In genomic region chr7:120272261-120272895, GRCh38 we compare ENCODE assay signal across 8 cellular contexts. TPM values are rescaled to one million over a fixed set of nuclear protein-coding genes. Genes with fewer than 3 reads are reported as not detected.
DNase-seq lines count a peak whose midpoint lies in the region; ATAC-seq, FAIRE-seq and TF ChIP-seq lines count a peak whose summit lies in the region.

No MANE protein-coding gene starts in this region.

- H3K27me3 ChIP-seq in GM12878 (replicated peaks in 1 of 2; ENCODE audit: control insufficient read depth in 2 of 2, insufficient read depth in 2 of 2, low read length in 1 of 2) (no peaks in the 10 kb centered on the region), iPS-15b (ENCODE audit: control insufficient read depth, insufficient read depth, low read length) (peaks cover 18% of the 10 kb centered on the region)

- H3K9me3 Mint-ChIP-seq in Calu3 (ENCODE audit: low read depth, unreplicated experiment): no peaks in the 10 kb centered on the region

- H3K4me1 ChIP-seq in GM12878 (ENCODE audit: control insufficient read depth, insufficient read depth, low read length) (no peaks in the 10 kb centered on the region), iPS-15b (ENCODE audit: control insufficient read depth, insufficient read depth, low read length) (no peaks in the 10 kb centered on the region)

- TF ChIP-seq RAD21 in GM12878 (IDR thresholded peaks at IDR 0.05; ENCODE audit: insufficient read depth, low read depth, low read length): peak; percentile 92

- H3K4me3 ChIP-seq in GM12878 (peak overlapping the region; percentile 82), iPS-15b (ENCODE audit: low read depth, low read length) (peak overlapping the region; percentile 90), skin epidermis (peak overlapping the region; percentile 24 to 45 (median 35))

- peak overlapping the region; percentile 54 for H3K27ac Mint-ChIP-seq in Calu3 (ENCODE audit: unreplicated experiment)

- H3K36me3 ChIP-seq in GM12878 (ENCODE audit: control insufficient read depth in 2 of 2, insufficient read depth in 2 of 2, low read length in 1 of 2) (no peaks in the 10 kb centered on the region; a peak in 1 of 4 replicates), iPS-15b (ENCODE audit: control insufficient read depth, insufficient read depth, low read length) (no peaks in the 10 kb centered on the region)

- FAIRE-seq in GM12878 (lab: Jason Lieb, UNC): peak; percentile 90

- CTCF ChIA-PET in Calu3 (lab: Charles Lee): interaction anchor here (2.2 kb wide), 1 partner anchor 337 kb away, joined by 11 read pairs; no protein-coding TSS in a partner anchor
- CTCF ChIA-PET in GM12878 (lab: Yijun Ruan, JAX): interaction anchor here (0.7 to 2.3 kb wide), 16 partner anchors 10 to 1001 kb away, joined by 3 to 13 read pairs (median 4); no protein-coding TSS in a partner anchor

- ATAC-seq in GM19035 (IDR thresholded peaks at IDR 0.05; ENCODE audit: unreplicated experiment) (peak; percentile 49), HG03342 (IDR thresholded peaks at IDR 0.05; ENCODE audit: unreplicated experiment) (peak; percentile 65), GM12878 (peak; percentile 63)

- H3K27ac ChIP-seq in GM12878 (ENCODE audit: control insufficient read depth, insufficient read depth) (peak overlapping the region; percentile 64), skin epidermis (peak overlapping the region in 1 of 21 experiments; percentile 9)

- peak overlapping the region; percentile 99 for H3K4me2 ChIP-seq in GM12878 (ENCODE audit: control insufficient read depth, insufficient read depth)

- peak; percentile 53 for TF ChIP-seq CTCF in Calu3 (IDR thresholded peaks at IDR 0.05; ENCODE audit: unreplicated experiment)
- TF ChIP-seq CTCF in GM12878 (IDR thresholded peaks at IDR 0.05 in 2 of 3, conservative IDR thresholded peaks at IDR 0.05 in 1 of 3; ENCODE audit: control insufficient read depth in 2 of 3, extremely low read depth in 1 of 3, insufficient read depth in 1 of 3, low read depth in 3 of 3, low read length in 3 of 3): peak; percentile 71 to 82 (median 75)

- H3K4me3 Mint-ChIP-seq in Calu3 (ENCODE audit: low read depth, unreplicated experiment): peak overlapping the region; percentile 90

- peaks cover 6% of the 10 kb centered on the region; the same call in 2 of the 3 replicates for H3K9me3 ChIP-seq in GM12878 (replicated peaks; ENCODE audit: control insufficient read depth, insufficient read depth, low read length)
- H3K9me3 ChIP-seq in iPS-15b (ENCODE audit: control insufficient read depth, insufficient read depth, low read length): no peaks in the 10 kb centered on the region

- no TSS peak for BruUV-seq in Calu3 (replicated peaks; lab: Mats Ljungman, UMichigan)
- BruUV-seq in GM12878 (replicated peaks; lab: Mats Ljungman, UMichigan): no TSS peak

- in situ Hi-C loops in GM12878 (cut with MboI): loop anchor here (5.0 to 10.0 kb wide), 3 partner anchors 280 to 998 kb away; no protein-coding TSS in a partner anchor

- H3K36me3 Mint-ChIP-seq in Calu3 (ENCODE audit: insufficient read depth, unreplicated experiment): peaks cover 17% of the 10 kb centered on the region

- peak; percentile 40 for DNase-seq in Calu3
- DNase-seq in NCI-H345 treated with DMSO at 0.1 percent for 48 hours (lab: John Stamatoyannopoulos, UW; ENCODE audit: unreplicated experiment): peak; percentile 88
- DNase-seq in GM12878 (ENCODE audit: low read depth, low spot score): peak; percentile 27
- DNase-seq in stimulated activated CD4-positive, alpha-beta T cell treated with anti-CD3 and anti-CD28 coated beads, Interleukin-4, amount 100 ng/mL, for 4 hours: no peak

- no peaks in the 10 kb centered on the region for H4K20me1 ChIP-seq in GM12878 (ENCODE audit: control insufficient read depth, insufficient read depth)

- intact Hi-C loops in Calu3 (cut with micrococcal nuclease; ENCODE audit: unreplicated experiment) (loop anchor here (1.0 to 10.0 kb wide), 4 partner anchors 218 to 455 kb away; no protein-coding TSS in a partner anchor), GM12878 (cut with micrococcal nuclease; ENCODE audit: unreplicated experiment) (loop anchor here (1.0 to 5.0 kb wide), 5 partner anchors 122 to 1002 kb away; no protein-coding TSS in a partner anchor)

- no peak for TF ChIP-seq POLR2A in GM12878 (IDR thresholded peaks at IDR 0.05; ENCODE audit: low read depth, low read length)

- no peaks in the 10 kb centered on the region for H3K27me3 Mint-ChIP-seq in Calu3 (ENCODE audit: unreplicated experiment)

- RAD21 ChIA-PET in GM12878 (lab: Charles Lee; ENCODE audit: unreplicated experiment): interaction anchor here (1.0 to 2.2 kb wide), 9 partner anchors 10 to 337 kb away, joined by 5 to 15 read pairs (median 7); no protein-coding TSS in a partner anchor

- 15% methylated on average over 29 of the region's 29 CpGs for whole genome bisulfite sequencing in GM12878 (ENCODE audit: insufficient coverage, insufficient replicate concordance, low lambda C conversion rate, missing lambda C conversion rate)

- peak overlapping the region; percentile 75 for H3K9ac ChIP-seq in GM12878 (ENCODE audit: control insufficient read depth, insufficient read depth, low read length)
- no peak overlapping the region for H3K9ac ChIP-seq in iPS-15b (ENCODE audit: low read depth, low read length)

- POLR2A ChIA-PET in GM12878 (lab: Charles Lee): interaction anchor here (1.3 to 1.4 kb wide), 2 partner anchors 124 to 130 kb away, joined by 6 to 7 read pairs; no protein-coding TSS in a partner anchor

- H3K79me2 ChIP-seq in GM12878 (ENCODE audit: control insufficient read depth, insufficient read depth, low read length): peaks cover 45% of the 10 kb centered on the region

- SMC1A ChIA-PET in GM12878 (lab: Charles Lee; ENCODE audit: uncharacterized antibody, unreplicated experiment): interaction anchor here (0.7 to 2.2 kb wide), 11 partner anchors 33 to 1000 kb away, joined by 3 to 11 read pairs (median 4); no protein-coding TSS in a partner anchor

- H3K4me1 Mint-ChIP-seq in Calu3 (ENCODE audit: low read depth, unreplicated experiment): no peaks in the 10 kb centered on the region

- H2AFZ ChIP-seq in GM12878 (ENCODE audit: control insufficient read depth, low read depth, low read length): peak overlapping the region; percentile 91

- TF ChIP-seq EP300 in GM12878 (IDR thresholded peaks at IDR 0.05; ENCODE audit: borderline replicate concordance in 1 of 2, control insufficient read depth in 1 of 2, low read depth in 2 of 2, low read length in 2 of 2): no peak

TF ChIP-seq in GM12878, 131 proteins besides CTCF, POLR2A, EP300 and RAD21 (continues in another document):
- peak in 1 of 2 experiments; percentile 11; a peak in 1 of 4 replicates for TF ChIP-seq IKZF2 (IDR thresholded peaks at IDR 0.05)
- 0 out of 2 replicates have a peak, but pooled peaks have one; percentile 16 for TF ChIP-seq RELB (IDR thresholded peaks at IDR 0.05; ENCODE audit: low read depth)
- no peak for TF ChIP-seq ATF2 (IDR thresholded peaks at IDR 0.05; ENCODE audit: low read length)
- no peak for TF ChIP-seq YBX1 (IDR thresholded peaks at IDR 0.05)
- TF ChIP-seq SPI1 (IDR thresholded peaks at IDR 0.05; ENCODE audit: borderline replicate concordance, insufficient read depth, low read depth, low read length): peak; percentile 59
- 0 out of 3 replicates have a peak, but pooled peaks of 1 of the 2 experiments have one; percentile 6 for TF ChIP-seq EGR1 (IDR thresholded peaks at IDR 0.05; ENCODE audit: borderline replicate concordance in 1 of 2, low read depth in 2 of 2, low read length in 2 of 2)
- peak; percentile 69; the same call in 1 of the 2 replicates for TF ChIP-seq SMARCA5 (IDR thresholded peaks at IDR 0.05)
- TF ChIP-seq ATF7 (IDR thresholded peaks at IDR 0.05; ENCODE audit: low read depth): 0 out of 2 replicates have a peak, but pooled peaks have one; percentile 5

RNA-seq across cellular contexts. Expression of gene KCND2, which starts 0.6 kb away (rescaled TPM):
- 1.2 and 2.4 TPM in 2 replicates for total RNA-seq in Calu3 (2022)
- 31.6 and 33.1 TPM in 2 replicates for total RNA-seq in GM12878 (2013; cell fraction: nucleolus; rRNA removed)
- total RNA-seq in GM12878 (2014; rRNA removed): 13.6 and 15.3 TPM in 2 replicates
- total RNA-seq in GM12878 (2014; rRNA removed; fragmentation: Illumina TruSeq; extraction: Trizol): 13.5 and 13.8 TPM in 2 replicates
- total RNA-seq in GM12878 (2021): 12.2 and 12.5 TPM in 2 replicates
- 2.6 TPM for polyA plus RNA-seq in GM12878 (2011; ENCODE audit: low read depth)
- polyA plus RNA-seq in GM12878 (2011; rRNA removed): 19.1 and 22.3 TPM in 2 replicates
- polyA plus RNA-seq in GM12878 (2011; cell fraction: cytosol; rRNA removed): 9.1 and 10.6 TPM in 2 replicates
- polyA plus RNA-seq in GM12878 (2011; cell fraction: nucleus; rRNA removed): 17.9 and 21.0 TPM in 2 replicates
- 3.3 and 3.7 TPM in 2 replicates for polyA plus RNA-seq in GM12878 (2012)
- polyA plus RNA-seq in GM12878 (2014; fragmentation: Illumina TruSeq; extraction: Trizol): 6.3 and 7.2 TPM in 2 replicates
- polyA plus RNA-seq in GM12878 (2014; fragmentation: Nextera tagmentation; extraction: Ambion mirVana): 1 to 10 TPM; 3.6 to 3.7 TPM
- polyA plus RNA-seq in GM12878 (2014; rRNA removed): 4.2 and 4.3 TPM in 2 replicates
- polyA plus RNA-seq in GM12878 (2016; fragmentation: Nextera tagmentation; extraction: Ambion mirVana): 1 to 10 TPM; 5.8 to 6.2 TPM
- 54.5 and 62.3 TPM in 2 replicates for polyA minus RNA-seq in GM12878 (2011; rRNA and poly(A)+ RNA removed)
- polyA minus RNA-seq in GM12878 (2011; cell fraction: cytosol; rRNA and poly(A)+ RNA removed): 8.2 and 11.9 TPM in 2 replicates
- 111 and 184 TPM in 2 replicates for polyA minus RNA-seq in GM12878 (2011; cell fraction: nucleus; rRNA and poly(A)+ RNA removed)

Comparison
In these comparisons a context has a peak if more than half of its experiments do, and no peak if none do; other contexts are left out.
1. DNase-seq: peak in Calu3 (single experiment), NCI-H345 treated with DMSO at 0.1 percent for 48 hours (single experiment) and GM12878 (single experiment); none in stimulated activated CD4-positive, alpha-beta T cell treated with anti-CD3 and anti-CD28 coated beads, Interleukin-4, amount 100 ng/mL, for 4 hours (0 of 2).
2. H3K4me3 ChIP-seq: peak in every context shown above with its lines; median percentile 90 in iPS-15b; 82 in GM12878; 35 in skin epidermis.
3. Peak in every context shown above with its lines, with median percentiles within 50 percentile points of each other: ATAC-seq.